Comparison of ENCODE assay signal across 19 cellular contexts in genomic region chr10:43044444-43045245, GRCh38. TPM values are rescaled to one million over a fixed set of nuclear protein-coding genes. Genes with fewer than 3 reads are reported as not detected.
DNase-seq lines count a peak whose midpoint lies in the region; ATAC-seq and TF ChIP-seq lines count a peak whose summit lies in the region.
"Had no signal": no experiment of that assay in that cellular context is flagged by ENCODE, and none has a peak within 500 bp of the region (broad histone marks: within the 10 kb centered on the region; RNA-seq: fewer than 3 reads in every experiment).

No MANE protein-coding gene starts in this region.

- DNase-seq in SHP77 (lab: John Stamatoyannopoulos, UW) (peak; percentile 47 to 57), SHP77 treated with DMSO at 0.1 percent for 48 hours (lab: John Stamatoyannopoulos, UW) (no peak), NCI-H146 treated with DMSO at 0.1 percent for 48 hours (lab: John Stamatoyannopoulos, UW; ENCODE audit: unreplicated experiment) (peak; percentile 58), left ventricle myocardium superior (peak; percentile 25), posterior cingulate gyrus (peak in 8 of 10 donors; percentile 4 to 75 (median 12)), foreskin fibroblast (no peak), SKM-1 treated with dmso at 0.1 percent for 144 hours (lab: John Stamatoyannopoulos, UW; ENCODE audit: unreplicated experiment) (no peak)
- DNase-seq: amygdala; colonic mucosa; GF-D8; naive B cell; NCI-H446; stimulated activated CD4-positive, alpha-beta T cell treated with anti-CD3 and anti-CD28 coated beads, Interleukin-2, amount 100 ng/mL, for 48 hours; T-helper 2 cell had no signal

- intact Hi-C loops in left ventricle myocardium superior (cut with micrococcal nuclease), result no loop called here
- intact Hi-C loops in posterior cingulate gyrus (cut with DNase I), result no loop called here

- ATAC-seq in left ventricle myocardium superior, result no peak
- no peak for ATAC-seq in GM21367 (IDR thresholded peaks at IDR 0.05; ENCODE audit: unreplicated experiment)
- ATAC-seq: left lobe of liver, right cardiac atrium had no signal

- H3K4me3 ChIP-seq in foreskin fibroblast (ENCODE audit: low read depth in 1 of 2, low read length in 2 of 2), result no peak overlapping the region
- H3K4me3 ChIP-seq: colonic mucosa, K562, tibial artery had no signal

- no peak for TF ChIP-seq CTCF in foreskin fibroblast (IDR thresholded peaks at IDR 0.05; ENCODE audit: low read depth, low read length)

RNA-seq across cellular contexts. Expression of gene RET, which starts 32.2 kb away (rescaled TPM):
- total RNA-seq in left ventricle myocardium superior, result 8.4 TPM

Comparison
In these comparisons a context has a peak if more than half of its experiments do, and no peak if none do; other contexts are left out.
1. DNase-seq: peak in SHP77 (2 of 2), NCI-H146 treated with DMSO at 0.1 percent for 48 hours (single experiment), left ventricle myocardium superior (single experiment) and posterior cingulate gyrus (8 of 10); none in SHP77 treated with DMSO at 0.1 percent for 48 hours (single experiment), foreskin fibroblast (0 of 2) and SKM-1 treated with dmso at 0.1 percent for 144 hours (single experiment).